6 cellular contexts compared by ENCODE assay signal in the genomic region with DNA sequence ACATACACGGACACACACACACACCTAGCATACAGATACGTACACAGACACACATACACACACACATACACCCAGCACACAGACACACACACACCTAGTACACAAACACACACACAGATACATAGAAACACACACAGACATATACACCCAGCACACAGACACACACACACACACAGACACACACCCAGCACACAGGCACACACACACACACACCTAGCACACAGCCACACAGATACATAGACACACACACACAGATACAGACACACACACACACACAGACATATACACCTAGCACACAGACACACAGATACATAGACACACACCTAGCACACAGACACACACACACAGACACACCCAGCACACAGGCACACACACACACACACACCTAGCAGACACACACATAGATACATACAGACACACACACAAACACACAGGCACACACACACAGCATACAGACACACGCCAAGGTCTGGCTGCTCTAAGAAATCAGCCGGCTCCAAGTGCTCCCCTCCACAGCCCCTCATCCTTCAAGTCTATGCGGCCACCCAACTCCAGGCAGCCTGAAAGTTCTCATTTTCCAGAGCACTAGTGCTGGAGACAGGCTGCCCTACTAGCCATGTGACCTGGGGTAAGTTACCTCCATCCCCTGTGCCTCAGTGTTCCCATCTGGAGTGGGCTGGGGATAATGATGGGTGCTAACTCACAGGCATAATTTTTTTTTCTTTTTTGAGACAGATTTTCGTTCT. TPM values are rescaled to one million over a fixed set of nuclear protein-coding genes. Genes with fewer than 3 reads are reported as not detected.
DNase-seq lines count a peak whose midpoint lies in the region; ATAC-seq, FAIRE-seq and TF ChIP-seq lines count a peak whose summit lies in the region.
"Had no signal": no experiment of that assay in that cellular context is flagged by ENCODE, and none has a peak within 500 bp of the region (broad histone marks: within the 10 kb centered on the region; RNA-seq: fewer than 3 reads in every experiment).

No MANE protein-coding gene starts in this region.

- TF ChIP-seq CTCF in GM12878 (IDR thresholded peaks at IDR 0.05 in 2 of 3, conservative IDR thresholded peaks at IDR 0.05 in 1 of 3; ENCODE audit: control insufficient read depth in 2 of 3, extremely low read depth in 1 of 3, insufficient read depth in 1 of 3, low read depth in 3 of 3, low read length in 3 of 3), result no peak

- no peaks in the 10 kb centered on the region for H3K9me3 ChIP-seq in CD4-positive, alpha-beta memory T cell (ENCODE audit: control insufficient read depth in 1 of 2, low read length in 2 of 2)
- no peaks in the 10 kb centered on the region for H3K9me3 ChIP-seq in GM12878 (replicated peaks; ENCODE audit: control insufficient read depth, insufficient read depth, low read length)

- H3K36me3 Mint-ChIP-seq in CD4-positive, alpha-beta memory T cell, result peaks cover 28 to 60% of the 10 kb centered on the region in 2 donors

- peaks cover 44% of the 10 kb centered on the region for H3K36me3 ChIP-seq in CD4-positive, alpha-beta memory T cell (ENCODE audit: insufficient read depth, low read length)
- no peaks in the 10 kb centered on the region for H3K36me3 ChIP-seq in GM12878 (ENCODE audit: control insufficient read depth in 2 of 2, insufficient read depth in 2 of 2, low read length in 1 of 2)

- TF ChIP-seq EP300 in GM12878 (IDR thresholded peaks at IDR 0.05; ENCODE audit: borderline replicate concordance in 1 of 2, control insufficient read depth in 1 of 2, low read depth in 2 of 2, low read length in 2 of 2), result no peak

- no peaks in the 10 kb centered on the region for H3K9me3 Mint-ChIP-seq in CD4-positive, alpha-beta memory T cell
- H3K9me3 Mint-ChIP-seq: activated T-cell treated with anti-CD3 and anti-CD28 coated beads, Interleukin-2, amount 50 U/mL, for 72 hours; central memory CD8-positive, alpha-beta T cell had no signal

- no peak overlapping the region for H3K9ac ChIP-seq in GM12878 (ENCODE audit: control insufficient read depth, insufficient read depth, low read length)

- 42% methylated on average over 5 of the region's 6 CpGs for WGBS in GM12878 (ENCODE audit: insufficient coverage, insufficient replicate concordance, low lambda C conversion rate, missing lambda C conversion rate)

- H3K4me3 ChIP-seq in CD4-positive, alpha-beta memory T cell (ENCODE audit: low read length in 2 of 2), result no peak overlapping the region
- no peak overlapping the region for H3K4me3 ChIP-seq in GM12878

- H4K20me1 ChIP-seq in GM12878 (ENCODE audit: control insufficient read depth, insufficient read depth), result no peaks in the 10 kb centered on the region

- RAD21 ChIA-PET in GM12878 (lab: Charles Lee; ENCODE audit: unreplicated experiment), result interaction anchor here (0.7 to 1.7 kb wide), 8 partner anchors 12 to 465 kb away, joined by 3 to 21 read pairs (median 6); a partner anchor contains a TSS

- TF ChIP-seq RAD21 in GM12878 (IDR thresholded peaks at IDR 0.05; ENCODE audit: insufficient read depth, low read depth, low read length), result no peak

- H3K4me1 Mint-ChIP-seq in CD4-positive, alpha-beta memory T cell, result peaks cover 6 to 27% (median 9%) of the 10 kb centered on the region in 4 donors

- SMC1A ChIA-PET in GM12878 (lab: Charles Lee; ENCODE audit: uncharacterized antibody, unreplicated experiment), result interaction anchor here (0.7 to 1.6 kb wide), 6 partner anchors 13 to 215 kb away, joined by 3 to 17 read pairs (median 5); a partner anchor contains a TSS

- no peak for TF ChIP-seq POLR2A in GM12878 (IDR thresholded peaks at IDR 0.05; ENCODE audit: low read depth, low read length)

- peak overlapping the region in 5 of 7 donors; percentile 28 to 77 (median 46) for H3K27ac Mint-ChIP-seq in CD4-positive, alpha-beta memory T cell
- H3K27ac Mint-ChIP-seq: activated T-cell treated with anti-CD3 and anti-CD28 coated beads, Interleukin-2, amount 50 U/mL, for 72 hours had no signal

- H3K79me2 ChIP-seq in GM12878 (ENCODE audit: control insufficient read depth, insufficient read depth, low read length), result no peaks in the 10 kb centered on the region

- in situ Hi-C loops in GM12878 (cut with MboI), result no loop called here

- POLR2A ChIA-PET in CD4-positive, alpha-beta memory T cell (lab: Charles Lee; ENCODE audit: partially characterized antibody), result interaction anchor here (0.9 to 1.6 kb wide), 6 partner anchors 12 to 60 kb away, joined by 3 to 5 read pairs (median 4); a partner anchor contains a TSS
- POLR2A ChIA-PET in GM12878 (lab: Charles Lee), result interaction anchor here (1.1 kb wide), 1 partner anchor 12 kb away, joined by 4 read pairs; no protein-coding TSS in a partner anchor

- FAIRE-seq in GM12878 (lab: Jason Lieb, UNC), result peak; percentile 71

- H3K27me3 Mint-ChIP-seq in CD4-positive, alpha-beta memory T cell, result no peaks in the 10 kb centered on the region
- H3K27me3 Mint-ChIP-seq: central memory CD8-positive, alpha-beta T cell had no signal

- no peak overlapping the region for H2AFZ ChIP-seq in GM12878 (ENCODE audit: control insufficient read depth, low read depth, low read length)

- H3K4me1 ChIP-seq in CD4-positive, alpha-beta memory T cell (ENCODE audit: insufficient read depth, low read length), result peaks cover 5% of the 10 kb centered on the region
- H3K4me1 ChIP-seq in GM12878 (ENCODE audit: control insufficient read depth, insufficient read depth, low read length), result no peaks in the 10 kb centered on the region

- CTCF ChIA-PET in CD4-positive, alpha-beta memory T cell (lab: Charles Lee; ENCODE audit: partially characterized antibody), result interaction anchor here (0.9 to 3.6 kb wide), 18 partner anchors 8 to 105 kb away, joined by 3 to 54 read pairs (median 6); a partner anchor contains a TSS
- CTCF ChIA-PET in GM12878 (lab: Yijun Ruan, JAX), result interaction anchor here (0.9 to 4.6 kb wide), 23 partner anchors 8 to 115 kb away, joined by 3 to 75 read pairs (median 8); a partner anchor contains a TSS

- no peak overlapping the region for H3K4me2 ChIP-seq in GM12878 (ENCODE audit: control insufficient read depth, insufficient read depth)

- ATAC-seq in GM12878 (no peak), HG02642 (IDR thresholded peaks at IDR 0.05; ENCODE audit: poor library complexity, unreplicated experiment) (no peak)

- H3K27me3 ChIP-seq in CD4-positive, alpha-beta memory T cell (ENCODE audit: insufficient read depth, low read length), result no peaks in the 10 kb centered on the region
- no peaks in the 10 kb centered on the region for H3K27me3 ChIP-seq in GM12878 (replicated peaks in 1 of 2; ENCODE audit: control insufficient read depth in 2 of 2, insufficient read depth in 2 of 2, low read length in 1 of 2)

- DNase-seq in CD4-positive, alpha-beta memory T cell, result no peak
- DNase-seq in GM12878 (ENCODE audit: low read depth, low spot score), result no peak
- no peak for DNase-seq in activated CD4-positive, CD25-positive, alpha-beta regulatory T cell (lab: John Stamatoyannopoulos, UW)

- H3K27ac ChIP-seq in CD4-positive, alpha-beta memory T cell (ENCODE audit: low read depth, low read length), result no peak overlapping the region
- no peak overlapping the region for H3K27ac ChIP-seq in GM12878 (ENCODE audit: control insufficient read depth, insufficient read depth)

- no TSS peak for BruUV-seq in GM12878 (replicated peaks; lab: Mats Ljungman, UMichigan)

- intact Hi-C loops in CD4-positive, alpha-beta memory T cell (cut with micrococcal nuclease), result no loop called here
- intact Hi-C loops in GM12878 (cut with micrococcal nuclease; ENCODE audit: unreplicated experiment), result no loop called here

- peak overlapping the region in 1 of 8 donors; percentile 34 for H3K4me3 Mint-ChIP-seq in CD4-positive, alpha-beta memory T cell
- H3K4me3 Mint-ChIP-seq: activated T-cell treated with anti-CD3 and anti-CD28 coated beads, Interleukin-2, amount 50 U/mL, for 72 hours; central memory CD8-positive, alpha-beta T cell had no signal

RNA-seq across cellular contexts. Expression of a gene that starts 13.2 kb away (rescaled TPM):
- 10 to 100 TPM; 14.8 to 15.1 TPM for total RNA-seq in CD4-positive, alpha-beta memory T cell
- 10 to 100 TPM in 1 of 2 donors, 1 to 10 TPM in 1; 5.7 to 12.3 TPM for polyA plus RNA-seq in CD4-positive, alpha-beta memory T cell
- total RNA-seq in GM12878 (2013; cell fraction: nucleolus; rRNA removed), result 5.0 TPM in 2 replicates
- 0.49 and 1.0 TPM in 2 replicates for total RNA-seq in GM12878 (2014; rRNA removed)
- 0.31 and 0.37 TPM in 2 replicates for total RNA-seq in GM12878 (2014; rRNA removed; fragmentation: Illumina TruSeq; extraction: Trizol)
- 3.4 and 3.6 TPM in 2 replicates for total RNA-seq in GM12878 (2021)
- polyA plus RNA-seq in GM12878 (2011; ENCODE audit: low read depth), result 0.85 TPM
- polyA plus RNA-seq in GM12878 (2011; rRNA removed), result 0.17 and 0.41 TPM in 2 replicates
- 0.67 and 1.2 TPM in 2 replicates for polyA plus RNA-seq in GM12878 (2011; cell fraction: cytosol; rRNA removed)
- polyA plus RNA-seq in GM12878 (2011; cell fraction: nucleus; rRNA removed), result 5.1 and 5.9 TPM in 2 replicates
- polyA plus RNA-seq in GM12878 (2012), result 2.0 and 3.6 TPM in 2 replicates
- 0.44 and 1.8 TPM in 2 replicates for polyA plus RNA-seq in GM12878 (2014; fragmentation: Illumina TruSeq; extraction: Trizol)
- under 1 TPM; 0.10 to 0.33 TPM for polyA plus RNA-seq in GM12878 (2014; fragmentation: Nextera tagmentation; extraction: Ambion mirVana)
- polyA plus RNA-seq in GM12878 (2014; rRNA removed), result 0.87 and 1.2 TPM in 2 replicates
- 1 to 10 TPM; 1.8 to 2.6 TPM for polyA plus RNA-seq in GM12878 (2016; fragmentation: Nextera tagmentation; extraction: Ambion mirVana)
- polyA minus RNA-seq in GM12878 (2011; rRNA and poly(A)+ RNA removed), result 1.0 and 1.4 TPM in 2 replicates
- polyA minus RNA-seq in GM12878 (2011; cell fraction: cytosol; rRNA and poly(A)+ RNA removed), result 2.1 TPM in 2 replicates
- polyA minus RNA-seq in GM12878 (2011; cell fraction: nucleus; rRNA and poly(A)+ RNA removed), result 3.1 and 6.0 TPM in 2 replicates

RNA-seq across cellular contexts. Expression of a gene that starts 24.5 kb away (rescaled TPM):
- total RNA-seq in CD4-positive, alpha-beta memory T cell, result 10 to 100 TPM; 35.9 to 41.3 TPM
- 10 to 100 TPM in 1 of 2 donors, 1 to 10 TPM in 1; 5.8 to 11.9 TPM for polyA plus RNA-seq in CD4-positive, alpha-beta memory T cell
- 3.8 and 5.5 TPM in 2 replicates for total RNA-seq in GM12878 (2013; cell fraction: nucleolus; rRNA removed)
- total RNA-seq in GM12878 (2014; rRNA removed) (0.65 and 0.68 TPM in 2 replicates), GM12878 (2014; rRNA removed; fragmentation: Illumina TruSeq; extraction: Trizol) (0.63 and 0.64 TPM in 2 replicates), GM12878 (2021) (1.5 and 2.0 TPM in 2 replicates)
- polyA plus RNA-seq in GM12878 (2011; ENCODE audit: low read depth), result 1.2 TPM
- polyA plus RNA-seq in GM12878 (2011; rRNA removed) (0.81 and 1.1 TPM in 2 replicates), GM12878 (2014; fragmentation: Illumina TruSeq; extraction: Trizol) (1.0 and 1.2 TPM in 2 replicates), GM12878 (2014; fragmentation: Nextera tagmentation; extraction: Ambion mirVana) (under 1 TPM; 0.03 to 0.07 TPM), GM12878 (2014; rRNA removed) (0.64 and 0.81 TPM in 2 replicates), GM12878 (2016; fragmentation: Nextera tagmentation; extraction: Ambion mirVana) (under 1 TPM; 0.07 to 0.64 TPM)
- 1.5 TPM in 2 replicates for polyA plus RNA-seq in GM12878 (2011; cell fraction: cytosol; rRNA removed)
- polyA plus RNA-seq in GM12878 (2011; cell fraction: nucleus; rRNA removed), result 1.1 and 1.4 TPM in 2 replicates
- polyA plus RNA-seq in GM12878 (2012), result 1.9 and 2.2 TPM in 2 replicates
- 1.1 and 1.4 TPM in 2 replicates for polyA minus RNA-seq in GM12878 (2011; rRNA and poly(A)+ RNA removed)
- 0.42 and 0.80 TPM in 2 replicates for polyA minus RNA-seq in GM12878 (2011; cell fraction: cytosol; rRNA and poly(A)+ RNA removed)
- 0.48 and 0.57 TPM in 2 replicates for polyA minus RNA-seq in GM12878 (2011; cell fraction: nucleus; rRNA and poly(A)+ RNA removed)

RNA-seq across cellular contexts. Expression of a gene that starts 33.0 kb away (rescaled TPM):
- total RNA-seq in CD4-positive, alpha-beta memory T cell, result 10 to 100 TPM; 81.1 to 93.0 TPM
- polyA plus RNA-seq in CD4-positive, alpha-beta memory T cell, result 10 to 100 TPM; 34.0 to 46.2 TPM
- total RNA-seq in GM12878 (2013; cell fraction: nucleolus; rRNA removed), result 191 and 225 TPM in 2 replicates
- total RNA-seq in GM12878 (2014; rRNA removed) (33.5 and 40.6 TPM in 2 replicates), GM12878 (2014; rRNA removed; fragmentation: Illumina TruSeq; extraction: Trizol) (32.8 and 35.3 TPM in 2 replicates), GM12878 (2021) (74.1 and 84.7 TPM in 2 replicates)
- polyA plus RNA-seq in GM12878 (2011; ENCODE audit: low read depth), result 47.6 TPM
- polyA plus RNA-seq in GM12878 (2011; rRNA removed) (31.1 and 74.8 TPM in 2 replicates), GM12878 (2014; fragmentation: Illumina TruSeq; extraction: Trizol) (77.0 and 85.1 TPM in 2 replicates), GM12878 (2014; fragmentation: Nextera tagmentation; extraction: Ambion mirVana) (10 to 100 TPM in 1 of 2 experiments, 1 to 10 TPM in 1; 5.4 to 10.3 TPM), GM12878 (2014; rRNA removed) (58.6 and 75.5 TPM in 2 replicates), GM12878 (2016; fragmentation: Nextera tagmentation; extraction: Ambion mirVana) (10 to 100 TPM; 89.9 to 97.4 TPM)
- polyA plus RNA-seq in GM12878 (2011; cell fraction: cytosol; rRNA removed), result 78.2 and 80.7 TPM in 2 replicates
- polyA plus RNA-seq in GM12878 (2011; cell fraction: nucleus; rRNA removed), result 270 and 289 TPM in 2 replicates
- 54.5 and 59.0 TPM in 2 replicates for polyA plus RNA-seq in GM12878 (2012)
- 93.6 and 96.4 TPM in 2 replicates for polyA minus RNA-seq in GM12878 (2011; rRNA and poly(A)+ RNA removed)
- 54.1 and 61.4 TPM in 2 replicates for polyA minus RNA-seq in GM12878 (2011; cell fraction: cytosol; rRNA and poly(A)+ RNA removed)
- 104 and 143 TPM in 2 replicates for polyA minus RNA-seq in GM12878 (2011; cell fraction: nucleus; rRNA and poly(A)+ RNA removed)

RNA-seq across cellular contexts. Expression of a gene that starts 34.5 kb away (rescaled TPM):
- 100 to 1,000 TPM; 130 to 133 TPM for total RNA-seq in CD4-positive, alpha-beta memory T cell
- polyA plus RNA-seq in CD4-positive, alpha-beta memory T cell, result 1 to 10 TPM; 6.0 to 8.3 TPM
- total RNA-seq in GM12878 (2013; cell fraction: nucleolus; rRNA removed), result 146 and 147 TPM in 2 replicates
- 56.3 and 57.6 TPM in 2 replicates for total RNA-seq in GM12878 (2014; rRNA removed)
- total RNA-seq in GM12878 (2014; rRNA removed; fragmentation: Illumina TruSeq; extraction: Trizol), result 56.4 and 56.5 TPM in 2 replicates
- total RNA-seq in GM12878 (2021), result 47.8 and 50.6 TPM in 2 replicates
- 38.1 TPM for polyA plus RNA-seq in GM12878 (2011; ENCODE audit: low read depth)
- polyA plus RNA-seq in GM12878 (2011; rRNA removed), result 80.9 and 101 TPM in 2 replicates
- polyA plus RNA-seq in GM12878 (2011; cell fraction: cytosol; rRNA removed), result 34.6 and 35.7 TPM in 2 replicates
- polyA plus RNA-seq in GM12878 (2011; cell fraction: nucleus; rRNA removed), result 220 and 227 TPM in 2 replicates
- polyA plus RNA-seq in GM12878 (2012), result 45.9 and 51.6 TPM in 2 replicates
- 95.2 and 110 TPM in 2 replicates for polyA plus RNA-seq in GM12878 (2014; fragmentation: Illumina TruSeq; extraction: Trizol)
- polyA plus RNA-seq in GM12878 (2014; fragmentation: Nextera tagmentation; extraction: Ambion mirVana), result 10 to 100 TPM; 11.1 to 18.0 TPM
- polyA plus RNA-seq in GM12878 (2014; rRNA removed), result 52.0 and 53.1 TPM in 2 replicates
- polyA plus RNA-seq in GM12878 (2016; fragmentation: Nextera tagmentation; extraction: Ambion mirVana), result 1 to 10 TPM; 6.1 to 9.5 TPM
- polyA minus RNA-seq in GM12878 (2011; rRNA and poly(A)+ RNA removed), result 33.0 and 40.5 TPM in 2 replicates
- 16.6 and 20.3 TPM in 2 replicates for polyA minus RNA-seq in GM12878 (2011; cell fraction: cytosol; rRNA and poly(A)+ RNA removed)
- 30.2 and 34.7 TPM in 2 replicates for polyA minus RNA-seq in GM12878 (2011; cell fraction: nucleus; rRNA and poly(A)+ RNA removed)

RNA-seq across cellular contexts. Expression of a gene that starts 53.1 kb away (rescaled TPM):
- total RNA-seq in CD4-positive, alpha-beta memory T cell, result 100 to 1,000 TPM; 142 to 146 TPM
- polyA plus RNA-seq in CD4-positive, alpha-beta memory T cell, result 10 to 100 TPM; 31.1 to 54.2 TPM
- total RNA-seq in GM12878 (2013; cell fraction: nucleolus; rRNA removed), result 135 and 156 TPM in 2 replicates
- total RNA-seq in GM12878 (2014; rRNA removed), result 31.8 and 37.6 TPM in 2 replicates
- 31.9 and 33.7 TPM in 2 replicates for total RNA-seq in GM12878 (2014; rRNA removed; fragmentation: Illumina TruSeq; extraction: Trizol)
- total RNA-seq in GM12878 (2021), result 42.9 and 49.0 TPM in 2 replicates
- 30.2 TPM for polyA plus RNA-seq in GM12878 (2011; ENCODE audit: low read depth)
- polyA plus RNA-seq in GM12878 (2011; rRNA removed), result 40.3 and 60.0 TPM in 2 replicates
- 39.7 and 54.1 TPM in 2 replicates for polyA plus RNA-seq in GM12878 (2011; cell fraction: cytosol; rRNA removed)
- 126 and 159 TPM in 2 replicates for polyA plus RNA-seq in GM12878 (2011; cell fraction: nucleus; rRNA removed)
- 40.4 and 44.5 TPM in 2 replicates for polyA plus RNA-seq in GM12878 (2012)
- 52.4 and 59.7 TPM in 2 replicates for polyA plus RNA-seq in GM12878 (2014; fragmentation: Illumina TruSeq; extraction: Trizol)
- 10 to 100 TPM; 12.7 to 16.4 TPM for polyA plus RNA-seq in GM12878 (2014; fragmentation: Nextera tagmentation; extraction: Ambion mirVana)
- 30.2 and 34.3 TPM in 2 replicates for polyA plus RNA-seq in GM12878 (2014; rRNA removed)
- 10 to 100 TPM; 52.6 to 53.4 TPM for polyA plus RNA-seq in GM12878 (2016; fragmentation: Nextera tagmentation; extraction: Ambion mirVana)
- polyA minus RNA-seq in GM12878 (2011; rRNA and poly(A)+ RNA removed), result 40.6 and 41.8 TPM in 2 replicates
- 9.0 and 22.5 TPM in 2 replicates for polyA minus RNA-seq in GM12878 (2011; cell fraction: cytosol; rRNA and poly(A)+ RNA removed)
- 33.4 and 39.4 TPM in 2 replicates for polyA minus RNA-seq in GM12878 (2011; cell fraction: nucleus; rRNA and poly(A)+ RNA removed)

Comparison
In these comparisons a context has a peak if more than half of its experiments do, and no peak if none do; other contexts are left out.
1. RNA of a gene that starts 24.5 kb away (total RNA-seq): 35.9 to 41.3 TPM in CD4-positive, alpha-beta memory T cell; 0.63 to 5.5 TPM in GM12878; every median in the first group is over 4 times any median in the second.